In genomic region chr3:196117809-196118208, GRCh38 we compare ENCODE assay signal across 14 cellular contexts. TPM values are rescaled to one million over a fixed set of nuclear protein-coding genes. Genes with fewer than 3 reads are reported as not detected.
DNase-seq lines count a peak whose midpoint lies in the region; ATAC-seq and TF ChIP-seq lines count a peak whose summit lies in the region.
"Had no signal": no experiment of that assay in that cellular context is flagged by ENCODE, and none has a peak within 500 bp of the region (broad histone marks: within the 10 kb centered on the region; RNA-seq: fewer than 3 reads in every experiment).

No MANE protein-coding gene starts in this region.

- peak in 3 of 5 donors; percentile 19 to 50 (median 43) for DNase-seq in heart left ventricle
- no peak for DNase-seq in right atrium auricular region (ENCODE audit: low spot score)
- DNase-seq in NOMO-1 treated with dmso at 0.1 percent for 144 hours (lab: John Stamatoyannopoulos, UW; ENCODE audit: unreplicated experiment): peak; percentile 83
- DNase-seq in effector memory CD8-positive, alpha-beta T cell: no peak
- DNase-seq in LoVo (ENCODE audit: low spot score): no peak
- no peak for DNase-seq in stimulated activated naive CD8-positive, alpha-beta T cell treated with anti-CD3 and anti-CD28 coated beads, Interleukin-15, Interleukin-2, amounts not matched to agents 100 U/mL and 50 U/mL, for 24 hours
- DNase-seq in NCI-H1105 (lab: John Stamatoyannopoulos, UW): no peak
- DNase-seq: amygdala; CD4-positive, alpha-beta T cell; cerebellar nuclear complex; NCI-H1092 treated with DMSO at 0.1 percent for 48 hours; T-helper 1 cell; uterus had no signal

- H3K36me3 ChIP-seq in heart left ventricle (no peaks in the 10 kb centered on the region), right atrium auricular region (no peaks in the 10 kb centered on the region)
- H3K36me3 ChIP-seq: uterus had no signal

- H3K4me3 ChIP-seq in heart left ventricle (no peak overlapping the region), right atrium auricular region (no peak overlapping the region)
- H3K4me3 ChIP-seq: uterus had no signal

- no peak overlapping the region for H3K4me3 Mint-ChIP-seq in effector memory CD8-positive, alpha-beta T cell
- H3K4me3 Mint-ChIP-seq: CD4-positive, alpha-beta T cell had no signal

- H3K27ac ChIP-seq in heart left ventricle (peak overlapping the region in 6 of 12 donors; percentile 16 to 56 (median 34)), right atrium auricular region (no peak overlapping the region)
- H3K27ac ChIP-seq: uterus had no signal

- H3K4me1 Mint-ChIP-seq in effector memory CD8-positive, alpha-beta T cell (ENCODE audit: low read depth in 2 of 2): peaks cover 16 to 29% of the 10 kb centered on the region in 2 donors

- no peaks in the 10 kb centered on the region for H3K27me3 Mint-ChIP-seq in effector memory CD8-positive, alpha-beta T cell
- H3K27me3 Mint-ChIP-seq: CD4-positive, alpha-beta T cell had no signal

- TF ChIP-seq CTCF in heart left ventricle (IDR thresholded peaks at IDR 0.05): no peak
- no peak for TF ChIP-seq CTCF in right atrium auricular region (IDR thresholded peaks at IDR 0.05)

- intact Hi-C loops in heart left ventricle (cut with DNase I): no loop called here

- peaks cover 0 to 34% (median 0%) of the 10 kb centered on the region in 12 donors for H3K4me1 ChIP-seq in heart left ventricle
- H3K4me1 ChIP-seq in right atrium auricular region: no peaks in the 10 kb centered on the region
- H3K4me1 ChIP-seq: uterus had no signal

- H3K9me3 Mint-ChIP-seq in effector memory CD8-positive, alpha-beta T cell: no peaks in the 10 kb centered on the region
- H3K9me3 Mint-ChIP-seq: CD4-positive, alpha-beta T cell had no signal

- H3K9me3 ChIP-seq in heart left ventricle (no peaks in the 10 kb centered on the region), right atrium auricular region (no peaks in the 10 kb centered on the region)
- H3K9me3 ChIP-seq: uterus had no signal

- H3K36me3 Mint-ChIP-seq in effector memory CD8-positive, alpha-beta T cell (ENCODE audit: insufficient read depth): no peaks in the 10 kb centered on the region

- H3K27ac Mint-ChIP-seq in effector memory CD8-positive, alpha-beta T cell: peak overlapping the region; percentile 70 to 82
- H3K27ac Mint-ChIP-seq: CD4-positive, alpha-beta T cell had no signal

- 48 to 66% (median 55%) methylated on average over 6 of the region's 6 CpGs for WGBS in heart left ventricle, 4 donors

- ATAC-seq in heart left ventricle (peak; percentile 59 to 91 (median 88)), GM19455 (IDR thresholded peaks at IDR 0.05; ENCODE audit: unreplicated experiment) (no peak)
- ATAC-seq in effector memory CD8-positive, alpha-beta T cell (replicated peaks): no peak
- ATAC-seq in stimulated activated naive CD8-positive, alpha-beta T cell treated with anti-CD3 and anti-CD28 coated beads, Interleukin-15, Interleukin-2, amounts not matched to agents 100 U/mL and 50 U/mL, for 24 hours: no peak

- no peak for TF ChIP-seq POLR2A in heart left ventricle (IDR thresholded peaks at IDR 0.05)

- H3K27me3 ChIP-seq in heart left ventricle: no peaks in the 10 kb centered on the region
- no peaks in the 10 kb centered on the region for H3K27me3 ChIP-seq in right atrium auricular region
- H3K27me3 ChIP-seq: uterus had no signal

RNA-seq across cellular contexts. Expression of gene TFRC, which starts 35.9 kb away (rescaled TPM):
- total RNA-seq in heart left ventricle (100 to 1,000 TPM in 6 of 9 donors, 10 to 100 TPM in 3; 15.7 to 232 (median 121) TPM), right atrium auricular region (10 to 100 TPM; 47.9 to 98.0 TPM)
- 10 to 100 TPM; 24.2 to 70.7 TPM for polyA plus RNA-seq in heart left ventricle

Comparison
In these comparisons a context has a peak if more than half of its experiments do, and no peak if none do; other contexts are left out.
1. DNase-seq: peak in heart left ventricle (3 of 5) and NOMO-1 treated with dmso at 0.1 percent for 144 hours (single experiment); none in right atrium auricular region (single experiment), effector memory CD8-positive, alpha-beta T cell (0 of 3), LoVo (single experiment), stimulated activated naive CD8-positive, alpha-beta T cell treated with anti-CD3 and anti-CD28 coated beads, Interleukin-15, Interleukin-2, amounts not matched to agents 100 U/mL and 50 U/mL, for 24 hours (single experiment) and NCI-H1105 (single experiment).
2. ATAC-seq: peak in heart left ventricle (4 of 4); none in effector memory CD8-positive, alpha-beta T cell (single experiment), stimulated activated naive CD8-positive, alpha-beta T cell treated with anti-CD3 and anti-CD28 coated beads, Interleukin-15, Interleukin-2, amounts not matched to agents 100 U/mL and 50 U/mL, for 24 hours (single experiment) and GM19455 (single experiment).